8 cellular contexts compared by ENCODE assay signal in the genomic region with DNA sequence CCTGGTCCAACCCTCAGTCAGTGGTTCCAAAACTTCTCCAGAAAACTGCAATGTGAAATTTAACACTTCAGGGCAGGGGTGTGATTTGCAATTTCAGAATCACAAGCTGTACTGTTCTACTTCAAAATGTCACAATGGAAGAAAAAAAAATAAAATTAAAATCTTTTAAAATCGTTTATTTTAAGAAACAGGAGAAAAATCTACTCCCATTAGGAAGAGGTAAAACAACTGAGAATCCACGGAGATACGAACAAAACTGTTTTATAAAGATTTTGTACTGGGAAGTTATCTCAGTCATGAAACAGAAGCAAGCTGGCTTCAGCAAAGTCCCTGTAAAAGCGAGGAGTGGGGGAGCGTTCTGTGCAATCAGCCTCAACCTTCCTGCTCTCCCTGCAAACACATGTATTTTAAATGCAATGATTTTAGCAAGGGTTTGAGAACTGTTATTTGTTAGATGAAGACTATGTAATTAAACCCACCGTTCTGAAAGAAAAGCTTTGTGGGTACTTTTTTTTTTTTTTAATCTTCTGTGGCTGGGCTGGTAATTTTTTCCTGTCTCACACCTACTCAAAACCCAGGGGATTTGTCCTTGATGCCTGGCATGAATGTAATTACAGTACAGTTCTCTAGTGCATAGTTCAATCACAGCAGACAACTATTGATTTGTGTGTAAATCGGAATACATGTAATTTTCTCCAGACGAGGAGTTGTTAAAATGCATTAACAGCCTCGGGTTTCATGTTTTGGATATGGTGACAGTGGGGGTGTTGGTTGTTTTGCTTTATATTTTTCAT.
DNase-seq lines count a peak whose midpoint lies in the region; ATAC-seq and FAIRE-seq lines count a peak whose summit lies in the region.

No MANE protein-coding gene starts in this region.

- peaks cover 35% of the 10 kb centered on the region for H3K4me1 Mint-ChIP-seq in stimulated activated naive CD8-positive, alpha-beta T cell treated with anti-CD3 and anti-CD28 coated beads, Interleukin-15, amount 100 ng/mL, for 72 hours
- peaks cover 26% of the 10 kb centered on the region for H3K4me1 Mint-ChIP-seq in activated naive CD8-positive, alpha-beta T cell treated with anti-CD3 and anti-CD28 coated beads, Interleukin-2, amount 50 U/mL, for 24 hours

- H3K27me3 Mint-ChIP-seq in stimulated activated naive CD8-positive, alpha-beta T cell treated with anti-CD3 and anti-CD28 coated beads, Interleukin-15, amount 100 ng/mL, for 72 hours: peaks cover 55% of the 10 kb centered on the region
- peaks cover 35% of the 10 kb centered on the region for H3K27me3 Mint-ChIP-seq in activated naive CD8-positive, alpha-beta T cell treated with anti-CD3 and anti-CD28 coated beads, Interleukin-2, amount 50 U/mL, for 24 hours

- no peak for FAIRE-seq in HTR-8/SVneo (lab: Jason Lieb, UNC)

- H3K4me3 Mint-ChIP-seq in stimulated activated naive CD8-positive, alpha-beta T cell treated with anti-CD3 and anti-CD28 coated beads, Interleukin-15, amount 100 ng/mL, for 72 hours: no peak overlapping the region
- H3K4me3 Mint-ChIP-seq in activated naive CD8-positive, alpha-beta T cell treated with anti-CD3 and anti-CD28 coated beads, Interleukin-2, amount 50 U/mL, for 24 hours: peak overlapping the region; percentile 12

- no peaks in the 10 kb centered on the region for H3K36me3 Mint-ChIP-seq in activated naive CD8-positive, alpha-beta T cell treated with anti-CD3 and anti-CD28 coated beads, Interleukin-2, amount 50 U/mL, for 24 hours (ENCODE audit: low read depth)

- no peak for DNase-seq in stimulated activated naive CD8-positive, alpha-beta T cell treated with anti-CD3 and anti-CD28 coated beads, Interleukin-15, Interleukin-2, amounts not matched to agents 100 U/mL and 50 U/mL, for 24 hours
- no peak for DNase-seq in stimulated activated naive CD8-positive, alpha-beta T cell treated with anti-CD3 and anti-CD28 coated beads, Interleukin-15, amount 100 ng/mL, for 72 hours
- no peak for DNase-seq in activated naive CD8-positive, alpha-beta T cell treated with anti-CD3 and anti-CD28 coated beads, Interleukin-2, amount 50 U/mL, for 24 hours
- DNase-seq in kidney tubule cell (ENCODE audit: low spot score): peak; percentile 13
- DNase-seq in HTR-8/SVneo (ENCODE audit: insufficient read length, low spot score): no peak
- no peak for DNase-seq in islet precursor cell

- no peak overlapping the region for H3K27ac Mint-ChIP-seq in stimulated activated naive CD8-positive, alpha-beta T cell treated with anti-CD3 and anti-CD28 coated beads, Interleukin-15, amount 100 ng/mL, for 72 hours
- H3K27ac Mint-ChIP-seq in activated naive CD8-positive, alpha-beta T cell treated with anti-CD3 and anti-CD28 coated beads, Interleukin-2, amount 50 U/mL, for 24 hours: peak overlapping the region; percentile 63

- H3K9me3 Mint-ChIP-seq in stimulated activated naive CD8-positive, alpha-beta T cell treated with anti-CD3 and anti-CD28 coated beads, Interleukin-15, amount 100 ng/mL, for 72 hours: peaks cover 9 to 13% of the 10 kb centered on the region in 2 donors
- H3K9me3 Mint-ChIP-seq in activated naive CD8-positive, alpha-beta T cell treated with anti-CD3 and anti-CD28 coated beads, Interleukin-2, amount 50 U/mL, for 24 hours: peaks cover 5% of the 10 kb centered on the region

- ATAC-seq in stimulated activated naive CD8-positive, alpha-beta T cell treated with anti-CD3 and anti-CD28 coated beads, Interleukin-15, Interleukin-2, amounts not matched to agents 100 U/mL and 50 U/mL, for 24 hours: peak; percentile 66
- ATAC-seq in stimulated activated naive CD8-positive, alpha-beta T cell treated with anti-CD3 and anti-CD28 coated beads, Interleukin-15, amount 100 ng/mL, for 72 hours: no peak
- ATAC-seq in activated naive CD8-positive, alpha-beta T cell treated with anti-CD3 and anti-CD28 coated beads, Interleukin-2, amount 50 U/mL, for 24 hours: peak; percentile 79
- ATAC-seq in GM19397 (IDR thresholded peaks at IDR 0.05; ENCODE audit: unreplicated experiment): no peak
- ATAC-seq in GM18909 (IDR thresholded peaks at IDR 0.05; ENCODE audit: poor library complexity, unreplicated experiment): no peak

Comparison
In these comparisons a context has a peak if more than half of its experiments do, and no peak if none do; other contexts are left out.
1. ATAC-seq: peak in stimulated activated naive CD8-positive, alpha-beta T cell treated with anti-CD3 and anti-CD28 coated beads, Interleukin-15, Interleukin-2, amounts not matched to agents 100 U/mL and 50 U/mL, for 24 hours (single experiment) and activated naive CD8-positive, alpha-beta T cell treated with anti-CD3 and anti-CD28 coated beads, Interleukin-2, amount 50 U/mL, for 24 hours (single experiment); none in stimulated activated naive CD8-positive, alpha-beta T cell treated with anti-CD3 and anti-CD28 coated beads, Interleukin-15, amount 100 ng/mL, for 72 hours (single experiment), GM19397 (single experiment) and GM18909 (single experiment).